Comparison of ENCODE assay signal across 1 cellular context in genomic region chr14:68564236-68564825, GRCh38.
TF ChIP-seq lines count a peak whose summit lies in the region.

No MANE protein-coding gene starts in this region.

TF ChIP-seq in GM23338, 12 proteins besides CTCF, POLR2A, EP300 and RAD21 (continued from another document):
- TF ChIP-seq, protein P1, sequence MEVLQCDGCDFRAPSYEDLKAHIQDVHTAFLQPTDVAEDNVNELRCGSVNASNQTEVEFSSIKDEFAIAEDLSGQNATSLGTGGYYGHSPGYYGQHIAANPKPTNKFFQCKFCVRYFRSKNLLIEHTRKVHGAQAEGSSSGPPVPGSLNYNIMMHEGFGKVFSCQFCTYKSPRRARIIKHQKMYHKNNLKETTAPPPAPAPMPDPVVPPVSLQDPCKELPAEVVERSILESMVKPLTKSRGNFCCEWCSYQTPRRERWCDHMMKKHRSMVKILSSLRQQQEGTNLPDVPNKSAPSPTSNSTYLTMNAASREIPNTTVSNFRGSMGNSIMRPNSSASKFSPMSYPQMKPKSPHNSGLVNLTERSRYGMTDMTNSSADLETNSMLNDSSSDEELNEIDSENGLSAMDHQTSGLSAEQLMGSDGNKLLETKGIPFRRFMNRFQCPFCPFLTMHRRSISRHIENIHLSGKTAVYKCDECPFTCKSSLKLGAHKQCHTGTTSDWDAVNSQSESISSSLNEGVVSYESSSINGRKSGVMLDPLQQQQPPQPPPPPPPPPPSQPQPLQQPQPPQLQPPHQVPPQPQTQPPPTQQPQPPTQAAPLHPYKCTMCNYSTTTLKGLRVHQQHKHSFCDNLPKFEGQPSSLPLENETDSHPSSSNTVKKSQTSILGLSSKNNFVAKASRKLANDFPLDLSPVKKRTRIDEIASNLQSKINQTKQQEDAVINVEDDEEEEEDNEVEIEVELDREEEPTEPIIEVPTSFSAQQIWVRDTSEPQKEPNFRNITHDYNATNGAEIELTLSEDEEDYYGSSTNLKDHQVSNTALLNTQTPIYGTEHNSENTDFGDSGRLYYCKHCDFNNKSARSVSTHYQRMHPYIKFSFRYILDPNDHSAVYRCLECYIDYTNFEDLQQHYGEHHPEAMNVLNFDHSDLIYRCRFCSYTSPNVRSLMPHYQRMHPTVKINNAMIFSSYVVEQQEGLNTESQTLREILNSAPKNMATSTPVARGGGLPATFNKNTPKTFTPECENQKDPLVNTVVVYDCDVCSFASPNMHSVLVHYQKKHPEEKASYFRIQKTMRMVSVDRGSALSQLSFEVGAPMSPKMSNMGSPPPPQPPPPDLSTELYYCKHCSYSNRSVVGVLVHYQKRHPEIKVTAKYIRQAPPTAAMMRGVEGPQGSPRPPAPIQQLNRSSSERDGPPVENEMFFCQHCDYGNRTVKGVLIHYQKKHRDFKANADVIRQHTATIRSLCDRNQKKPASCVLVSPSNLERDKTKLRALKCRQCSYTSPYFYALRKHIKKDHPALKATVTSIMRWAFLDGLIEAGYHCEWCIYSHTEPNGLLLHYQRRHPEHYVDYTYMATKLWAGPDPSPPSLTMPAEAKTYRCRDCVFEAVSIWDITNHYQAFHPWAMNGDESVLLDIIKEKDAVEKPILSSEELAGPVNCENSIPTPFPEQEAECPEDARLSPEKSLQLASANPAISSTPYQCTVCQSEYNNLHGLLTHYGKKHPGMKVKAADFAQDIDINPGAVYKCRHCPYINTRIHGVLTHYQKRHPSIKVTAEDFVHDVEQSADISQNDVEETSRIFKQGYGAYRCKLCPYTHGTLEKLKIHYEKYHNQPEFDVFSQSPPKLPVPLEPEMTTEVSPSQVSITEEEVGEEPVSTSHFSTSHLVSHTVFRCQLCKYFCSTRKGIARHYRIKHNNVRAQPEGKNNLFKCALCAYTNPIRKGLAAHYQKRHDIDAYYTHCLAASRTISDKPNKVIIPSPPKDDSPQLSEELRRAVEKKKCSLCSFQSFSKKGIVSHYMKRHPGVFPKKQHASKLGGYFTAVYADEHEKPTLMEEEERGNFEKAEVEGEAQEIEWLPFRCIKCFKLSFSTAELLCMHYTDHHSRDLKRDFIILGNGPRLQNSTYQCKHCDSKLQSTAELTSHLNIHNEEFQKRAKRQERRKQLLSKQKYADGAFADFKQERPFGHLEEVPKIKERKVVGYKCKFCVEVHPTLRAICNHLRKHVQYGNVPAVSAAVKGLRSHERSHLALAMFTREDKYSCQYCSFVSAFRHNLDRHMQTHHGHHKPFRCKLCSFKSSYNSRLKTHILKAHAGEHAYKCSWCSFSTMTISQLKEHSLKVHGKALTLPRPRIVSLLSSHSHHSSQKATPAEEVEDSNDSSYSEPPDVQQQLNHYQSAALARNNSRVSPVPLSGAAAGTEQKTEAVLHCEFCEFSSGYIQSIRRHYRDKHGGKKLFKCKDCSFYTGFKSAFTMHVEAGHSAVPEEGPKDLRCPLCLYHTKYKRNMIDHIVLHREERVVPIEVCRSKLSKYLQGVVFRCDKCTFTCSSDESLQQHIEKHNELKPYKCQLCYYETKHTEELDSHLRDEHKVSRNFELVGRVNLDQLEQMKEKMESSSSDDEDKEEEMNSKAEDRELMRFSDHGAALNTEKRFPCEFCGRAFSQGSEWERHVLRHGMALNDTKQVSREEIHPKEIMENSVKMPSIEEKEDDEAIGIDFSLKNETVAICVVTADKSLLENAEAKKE (CRISPR knock-in tag; IDR thresholded peaks at IDR 0.05) = no peak
- no peak for TF ChIP-seq NANOG (IDR thresholded peaks at IDR 0.05; ENCODE audit: borderline replicate concordance)
- TF ChIP-seq, protein P2, sequence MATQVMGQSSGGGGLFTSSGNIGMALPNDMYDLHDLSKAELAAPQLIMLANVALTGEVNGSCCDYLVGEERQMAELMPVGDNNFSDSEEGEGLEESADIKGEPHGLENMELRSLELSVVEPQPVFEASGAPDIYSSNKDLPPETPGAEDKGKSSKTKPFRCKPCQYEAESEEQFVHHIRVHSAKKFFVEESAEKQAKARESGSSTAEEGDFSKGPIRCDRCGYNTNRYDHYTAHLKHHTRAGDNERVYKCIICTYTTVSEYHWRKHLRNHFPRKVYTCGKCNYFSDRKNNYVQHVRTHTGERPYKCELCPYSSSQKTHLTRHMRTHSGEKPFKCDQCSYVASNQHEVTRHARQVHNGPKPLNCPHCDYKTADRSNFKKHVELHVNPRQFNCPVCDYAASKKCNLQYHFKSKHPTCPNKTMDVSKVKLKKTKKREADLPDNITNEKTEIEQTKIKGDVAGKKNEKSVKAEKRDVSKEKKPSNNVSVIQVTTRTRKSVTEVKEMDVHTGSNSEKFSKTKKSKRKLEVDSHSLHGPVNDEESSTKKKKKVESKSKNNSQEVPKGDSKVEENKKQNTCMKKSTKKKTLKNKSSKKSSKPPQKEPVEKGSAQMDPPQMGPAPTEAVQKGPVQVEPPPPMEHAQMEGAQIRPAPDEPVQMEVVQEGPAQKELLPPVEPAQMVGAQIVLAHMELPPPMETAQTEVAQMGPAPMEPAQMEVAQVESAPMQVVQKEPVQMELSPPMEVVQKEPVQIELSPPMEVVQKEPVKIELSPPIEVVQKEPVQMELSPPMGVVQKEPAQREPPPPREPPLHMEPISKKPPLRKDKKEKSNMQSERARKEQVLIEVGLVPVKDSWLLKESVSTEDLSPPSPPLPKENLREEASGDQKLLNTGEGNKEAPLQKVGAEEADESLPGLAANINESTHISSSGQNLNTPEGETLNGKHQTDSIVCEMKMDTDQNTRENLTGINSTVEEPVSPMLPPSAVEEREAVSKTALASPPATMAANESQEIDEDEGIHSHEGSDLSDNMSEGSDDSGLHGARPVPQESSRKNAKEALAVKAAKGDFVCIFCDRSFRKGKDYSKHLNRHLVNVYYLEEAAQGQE (IDR thresholded peaks at IDR 0.05; ENCODE audit: unreplicated experiment) = no peak
- TF ChIP-seq EZH2 (IDR thresholded peaks at IDR 0.05; ENCODE audit: low read depth, unreplicated experiment) = no peak
- TF ChIP-seq POLR2AphosphoS5 (IDR thresholded peaks at IDR 0.05; ENCODE audit: low read depth) = no peak
- no peak for TF ChIP-seq CREB1 (CRISPR knock-in tag; IDR thresholded peaks at IDR 0.05; ENCODE audit: low read depth)
- no peak for TF ChIP-seq ZNF331 (CRISPR knock-in tag; IDR thresholded peaks at IDR 0.05; ENCODE audit: low read depth)
- TF ChIP-seq ZNF114 (CRISPR knock-in tag; IDR thresholded peaks at IDR 0.05) = no peak
- TF ChIP-seq EZH2phosphoT487 (IDR thresholded peaks at IDR 0.05; ENCODE audit: unreplicated experiment) = no peak
- TF ChIP-seq ETS1 (IDR thresholded peaks at IDR 0.05) = no peak
- TF ChIP-seq JUNB (IDR thresholded peaks at IDR 0.05; ENCODE audit: unreplicated experiment) = no peak
